13 cellular contexts compared by ENCODE assay signal in the genomic region with DNA sequence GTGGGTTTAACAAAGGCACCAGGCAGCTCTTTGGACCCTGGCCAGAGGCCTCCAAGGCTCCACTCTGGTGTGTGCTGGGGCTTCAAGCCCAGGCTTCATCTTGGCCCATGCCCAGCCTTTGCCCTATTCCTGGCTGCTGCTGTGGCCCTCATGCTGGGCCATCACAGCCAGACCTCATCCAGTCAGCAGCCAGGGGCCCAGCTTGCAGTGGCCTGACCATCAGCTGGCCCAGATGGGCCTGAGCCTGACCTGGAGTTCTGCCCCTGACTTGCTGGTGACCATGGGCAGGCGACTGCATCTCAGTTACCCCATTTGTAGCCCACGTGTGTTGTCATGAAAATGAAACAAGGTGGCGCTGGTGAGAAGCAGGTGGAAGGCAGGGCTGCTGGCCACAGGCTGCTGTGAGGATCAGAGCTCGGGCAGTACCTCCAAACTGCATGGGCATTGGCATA.
DNase-seq lines count a peak whose midpoint lies in the region; ATAC-seq, FAIRE-seq and TF ChIP-seq lines count a peak whose summit lies in the region.
"Had no signal": no experiment of that assay in that cellular context is flagged by ENCODE, and none has a peak within 500 bp of the region (broad histone marks: within the 10 kb centered on the region; RNA-seq: fewer than 3 reads in every experiment).

No MANE protein-coding gene starts in this region.

- intact Hi-C loops in lower lobe of right lung (cut with DNase I), result no loop called here
- intact Hi-C loops in activated naive CD4-positive, alpha-beta T cell treated with anti-CD3 and anti-CD28 coated beads for 36 hours (cut with micrococcal nuclease), result no loop called here

- peaks cover 28% of the 10 kb centered on the region for H3K4me1 ChIP-seq in Karpas-422 (ENCODE audit: low read length)
- peaks cover 10% of the 10 kb centered on the region for H3K4me1 ChIP-seq in lower lobe of right lung

- TF ChIP-seq CTCF in GM10266 (IDR thresholded peaks at IDR 0.05; ENCODE audit: control insufficient read depth, insufficient read depth, low read depth, missing control alignments), result peak; percentile 6
- peak; percentile 49 for TF ChIP-seq CTCF in bronchial epithelial cell (IDR thresholded peaks at IDR 0.05; ENCODE audit: insufficient read depth, low read length, severe bottlenecking)
- TF ChIP-seq CTCF in lower lobe of right lung (IDR thresholded peaks at IDR 0.05), result no peak

- H3K4me1 Mint-ChIP-seq in activated naive CD4-positive, alpha-beta T cell treated with anti-CD3 and anti-CD28 coated beads for 36 hours (ENCODE audit: low read depth), result peaks cover 20% of the 10 kb centered on the region

- H3K27ac ChIP-seq in Karpas-422 (ENCODE audit: low read length), result no peak overlapping the region
- H3K27ac ChIP-seq in lower lobe of right lung, result no peak overlapping the region

- CTCF ChIA-PET in activated naive CD4-positive, alpha-beta T cell treated with anti-CD3 and anti-CD28 coated beads for 36 hours (lab: Charles Lee), result interaction anchor here (0.8 to 2.3 kb wide), 3 partner anchors 11 to 31 kb away, joined by 3 to 8 read pairs (median 5); no protein-coding TSS in a partner anchor

- no peak overlapping the region for H2AFZ ChIP-seq in Karpas-422 (ENCODE audit: low read length)

- H3K9ac ChIP-seq in Karpas-422 (ENCODE audit: low read length), result no peak overlapping the region

- no peak for FAIRE-seq in bronchial epithelial cell (lab: Jason Lieb, UNC)
- FAIRE-seq: TTC549 had no signal

- peaks cover 17% of the 10 kb centered on the region for H4K20me1 ChIP-seq in Karpas-422 (ENCODE audit: insufficient read depth, low read depth, low read length)

- no peak for DNase-seq in GM10266 (ENCODE audit: extremely low spot score)
- DNase-seq in Karpas-422, result peak; percentile 59
- DNase-seq in bronchial epithelial cell (ENCODE audit: low read depth), result no peak
- DNase-seq in lower lobe of right lung, result peak; percentile 39
- no peak for DNase-seq in activated naive CD4-positive, alpha-beta T cell treated with anti-CD3 and anti-CD28 coated beads for 36 hours
- DNase-seq in HK-2 (ENCODE audit: unreplicated experiment), result no peak
- DNase-seq: activated naive CD4-positive, alpha-beta T cell treated with Interleukin-2 at 50 U/mL for 16 hours; effector memory CD8-positive, alpha-beta T cell; NCI-H1436 treated with DMSO at 0.1 percent for 48 hours had no signal

- ATAC-seq in lower lobe of right lung (no peak), GM19395 (IDR thresholded peaks at IDR 0.05; ENCODE audit: unreplicated experiment) (no peak), HG03025 (IDR thresholded peaks at IDR 0.05; ENCODE audit: low FRiP score, unreplicated experiment) (no peak)
- ATAC-seq: effector memory CD8-positive, alpha-beta T cell; Panc1 had no signal

- no peak overlapping the region for H3K4me2 ChIP-seq in Karpas-422 (ENCODE audit: low read depth, low read length, poor library complexity, severe bottlenecking)

- no peak overlapping the region for H3K27ac Mint-ChIP-seq in activated naive CD4-positive, alpha-beta T cell treated with anti-CD3 and anti-CD28 coated beads for 36 hours

- peaks cover 2% of the 10 kb centered on the region; the same call in 1 of the 2 replicates for H3K36me3 ChIP-seq in Karpas-422 (ENCODE audit: insufficient read depth, low read length)
- peaks cover 61% of the 10 kb centered on the region for H3K36me3 ChIP-seq in bronchial epithelial cell (ENCODE audit: control insufficient read depth, insufficient read depth, low read length)
- H3K36me3 ChIP-seq in lower lobe of right lung, result peaks cover 91% of the 10 kb centered on the region

- H3K27me3 ChIP-seq in Karpas-422 (ENCODE audit: low read length) (no peaks in the 10 kb centered on the region), bronchial epithelial cell (ENCODE audit: control insufficient read depth, insufficient read depth, low read length) (no peaks in the 10 kb centered on the region), lower lobe of right lung (ENCODE audit: low read depth) (no peaks in the 10 kb centered on the region)

- H3K36me3 Mint-ChIP-seq in activated naive CD4-positive, alpha-beta T cell treated with anti-CD3 and anti-CD28 coated beads for 36 hours (ENCODE audit: low read depth), result peaks cover 14% of the 10 kb centered on the region

- H3K9me3 Mint-ChIP-seq in activated naive CD4-positive, alpha-beta T cell treated with anti-CD3 and anti-CD28 coated beads for 36 hours, result no peaks in the 10 kb centered on the region
- H3K9me3 Mint-ChIP-seq: effector memory CD8-positive, alpha-beta T cell had no signal

- H3K4me3 ChIP-seq in Karpas-422 (ENCODE audit: low read length) (no peak overlapping the region), bronchial epithelial cell (ENCODE audit: low read depth, low read length) (no peak overlapping the region), lower lobe of right lung (no peak overlapping the region)

- H3K9me3 ChIP-seq in Karpas-422 (ENCODE audit: low read length), result no peaks in the 10 kb centered on the region
- no peaks in the 10 kb centered on the region for H3K9me3 ChIP-seq in lower lobe of right lung

- no peaks in the 10 kb centered on the region for H3K27me3 Mint-ChIP-seq in activated naive CD4-positive, alpha-beta T cell treated with anti-CD3 and anti-CD28 coated beads for 36 hours (ENCODE audit: low read depth)
- H3K27me3 Mint-ChIP-seq: effector memory CD8-positive, alpha-beta T cell had no signal

- no peaks in the 10 kb centered on the region for H3K9me2 ChIP-seq in Karpas-422 (replicated peaks; ENCODE audit: insufficient read depth, low read length)

- H3K79me2 ChIP-seq in Karpas-422 (ENCODE audit: low read length), result no peaks in the 10 kb centered on the region

- no peak overlapping the region for H3K4me3 Mint-ChIP-seq in activated naive CD4-positive, alpha-beta T cell treated with anti-CD3 and anti-CD28 coated beads for 36 hours
- H3K4me3 Mint-ChIP-seq: effector memory CD8-positive, alpha-beta T cell had no signal

Comparison
In these comparisons a context has a peak if more than half of its experiments do, and no peak if none do; other contexts are left out.
1. DNase-seq: peak in Karpas-422 (single experiment) and lower lobe of right lung (single experiment); none in GM10266 (single experiment), bronchial epithelial cell (single experiment), activated naive CD4-positive, alpha-beta T cell treated with anti-CD3 and anti-CD28 coated beads for 36 hours (single experiment) and HK-2 (single experiment).